ENCODE assay signal across 15 cellular contexts in the genomic region with DNA sequence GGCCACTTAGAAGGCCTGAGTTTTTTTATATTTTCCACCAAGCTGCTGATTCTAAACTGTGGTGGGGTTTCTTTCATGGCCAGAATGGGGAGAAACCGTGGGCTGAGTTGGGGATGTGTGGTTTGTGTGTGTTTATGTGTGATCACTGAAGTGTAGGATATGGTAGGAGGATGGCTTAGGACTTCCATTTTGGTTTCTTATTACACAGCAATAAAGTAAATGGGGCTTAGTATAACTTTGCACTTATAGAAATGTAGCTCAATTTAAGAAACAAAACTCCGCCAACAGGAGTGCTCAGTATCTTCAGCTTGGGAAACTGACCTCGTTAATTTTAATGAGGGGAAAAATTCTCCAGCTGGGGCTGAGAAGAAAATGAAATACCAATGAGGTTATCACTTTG.
DNase-seq lines count a peak whose midpoint lies in the region; ATAC-seq, FAIRE-seq and TF ChIP-seq lines count a peak whose summit lies in the region.
"Had no signal": no experiment of that assay in that cellular context is flagged by ENCODE, and none has a peak within 500 bp of the region (broad histone marks: within the 10 kb centered on the region; RNA-seq: fewer than 3 reads in every experiment).

No MANE protein-coding gene starts in this region.

- H3K9ac ChIP-seq in mesendoderm (ENCODE audit: low read length) = no peak overlapping the region

- H3K27me3 ChIP-seq in mesendoderm (ENCODE audit: insufficient read depth, low read length, poor library complexity) (no peaks in the 10 kb centered on the region), stomach (no peaks in the 10 kb centered on the region)
- no peaks in the 10 kb centered on the region for H3K27me3 ChIP-seq in naive thymus-derived CD4-positive, alpha-beta T cell (ENCODE audit: control insufficient read depth in 2 of 2, insufficient read depth in 2 of 2, low read length in 2 of 2)

- no peak overlapping the region for H4K5ac ChIP-seq in mesendoderm (ENCODE audit: low read length)

- no peaks in the 10 kb centered on the region for H3K36me3 ChIP-seq in HEK293 (ENCODE audit: control insufficient read depth in 2 of 2, insufficient read depth in 1 of 2, low read length in 2 of 2)
- no peaks in the 10 kb centered on the region for H3K36me3 ChIP-seq in mesendoderm (ENCODE audit: control insufficient read depth, insufficient read depth, low read length)
- H3K36me3 ChIP-seq in stomach = no peaks in the 10 kb centered on the region
- no peaks in the 10 kb centered on the region for H3K36me3 ChIP-seq in naive thymus-derived CD4-positive, alpha-beta T cell (ENCODE audit: control insufficient read depth in 2 of 3, insufficient read depth in 3 of 3, low read length in 3 of 3)
- H3K36me3 ChIP-seq: thoracic aorta had no signal

- peaks cover 30% of the 10 kb centered on the region for H3K4me1 ChIP-seq in HEK293 (ENCODE audit: control insufficient read depth, insufficient read depth, low read length)
- H3K4me1 ChIP-seq in mesendoderm (ENCODE audit: control insufficient read depth, low read depth, low read length) = peaks cover 30% of the 10 kb centered on the region
- H3K4me1 ChIP-seq in stomach = peaks cover 69 to 99% (median 89%) of the 10 kb centered on the region in 4 donors
- H3K4me1 ChIP-seq in naive thymus-derived CD4-positive, alpha-beta T cell (ENCODE audit: control insufficient read depth in 2 of 2, insufficient read depth in 2 of 2, low read length in 2 of 2) = no peaks in the 10 kb centered on the region

- H3K79me1 ChIP-seq in mesendoderm (ENCODE audit: low read length) = peaks cover 27% of the 10 kb centered on the region

- peak overlapping the region; percentile 90 to 99 (median 97) for H3K27ac Mint-ChIP-seq in brain
- no peak overlapping the region for H3K27ac Mint-ChIP-seq in naive thymus-derived CD4-positive, alpha-beta T cell
- H3K27ac Mint-ChIP-seq: activated CD8-positive, alpha-beta T cell treated with anti-CD3 and anti-CD28 coated beads for 36 hours; activated T-helper 1 cell treated with anti-CD3 and anti-CD28 coated beads, Interleukin-12 subunit alpha, Interleukin-12 subunit beta, Interleukin-2, Interleukin-4 antibody, amounts not matched to agents 30 ng/mL and 10 ng/mL and 1 ng/mL, durations not matched to agents 14 hours and 24 hours and 36 hours had no signal

- TF ChIP-seq CTCF in HEK293 (tag by site-specific recombination; IDR thresholded peaks at IDR 0.05) = no peak
- no peak for TF ChIP-seq CTCF in brain (conservative IDR thresholded peaks at IDR 0.05)
- no peak for TF ChIP-seq CTCF in stomach (IDR thresholded peaks at IDR 0.05)

- ATAC-seq in naive thymus-derived CD4-positive, alpha-beta T cell = no peak
- ATAC-seq: activated CD8-positive, alpha-beta T cell treated with anti-CD3 and anti-CD28 coated beads for 36 hours had no signal

- TF ChIP-seq EP300 in stomach (IDR thresholded peaks at IDR 0.05) = no peak

- H3K56ac ChIP-seq in mesendoderm (ENCODE audit: low read length) = no peak overlapping the region

- DNase-seq in mesendoderm (no peak), stomach (no peak), AG20443 (ENCODE audit: low spot score) (no peak), GM19239 (ENCODE audit: insufficient read length, low spot score) (no peak), cerebellar cortex (ENCODE audit: low spot score) (no peak)
- no peak for DNase-seq in naive thymus-derived CD4-positive, alpha-beta T cell
- DNase-seq: activated CD8-positive, alpha-beta T cell treated with anti-CD3 and anti-CD28 coated beads for 36 hours; DMS79; NCI-H1694; stimulated activated CD4-positive, alpha-beta T cell treated with anti-CD3 and anti-CD28 coated beads, Interleukin-2, amount 100 ng/mL, for 48 hours; stimulated activated CD8-positive, alpha-beta memory T cell treated with anti-CD3 and anti-CD28 coated beads, Interleukin-4, amount 100 ng/mL, for 48 hours had no signal

- H3K18ac ChIP-seq in mesendoderm (ENCODE audit: low read length) = peak overlapping the region; percentile 40

- no peak overlapping the region for H2BK15ac ChIP-seq in mesendoderm (replicated peaks; ENCODE audit: low read depth)

- WGBS in mesendoderm (ENCODE audit: extremely low coverage, insufficient coverage, low lambda C conversion rate) = no CpG with 5 or more reads among the region's 3 CpGs
- 82 to 96% (median 92%) methylated on average over 3 of the region's 3 CpGs for WGBS in stomach, 5 donors

- intact Hi-C loops in stomach (cut with DNase I; ENCODE audit: low total_unique reads) = no loop called here
- intact Hi-C loops in naive thymus-derived CD4-positive, alpha-beta T cell (cut with micrococcal nuclease) = no loop called here

- no peak overlapping the region for H2BK5ac ChIP-seq in mesendoderm (ENCODE audit: low read length)

- TF ChIP-seq POLR2A in stomach (IDR thresholded peaks at IDR 0.05) = no peak

- H3K23ac ChIP-seq in mesendoderm (ENCODE audit: low read length) = no peak overlapping the region

- peaks cover 97% of the 10 kb centered on the region for H3K4me1 Mint-ChIP-seq in brain
- H3K4me1 Mint-ChIP-seq in naive thymus-derived CD4-positive, alpha-beta T cell = no peaks in the 10 kb centered on the region

- H3K4me3 ChIP-seq in HEK293 (ENCODE audit: low read depth, low read length) (no peak overlapping the region), mesendoderm (ENCODE audit: low read length) (no peak overlapping the region), stomach (no peak overlapping the region)
- H3K4me3 ChIP-seq in naive thymus-derived CD4-positive, alpha-beta T cell (ENCODE audit: low read length) = no peak overlapping the region
- H3K4me3 ChIP-seq: thoracic aorta had no signal

- H4K8ac ChIP-seq in mesendoderm (ENCODE audit: low read depth, low read length) = no peak overlapping the region

- H3K27me3 Mint-ChIP-seq in brain = peaks cover 3% of the 10 kb centered on the region
- H3K27me3 Mint-ChIP-seq in naive thymus-derived CD4-positive, alpha-beta T cell = peaks cover 0 to 4% (median 0%) of the 10 kb centered on the region in 5 donors
- H3K27me3 Mint-ChIP-seq: activated CD8-positive, alpha-beta T cell treated with anti-CD3 and anti-CD28 coated beads for 36 hours had no signal

- H2BK120ac ChIP-seq in mesendoderm (ENCODE audit: low read depth, low read length) = no peak overlapping the region

- H3K9me3 ChIP-seq in HEK293 (ENCODE audit: control insufficient read depth, insufficient read depth, low read depth, low read length) (no peaks in the 10 kb centered on the region), stomach (no peaks in the 10 kb centered on the region)
- no peaks in the 10 kb centered on the region for H3K9me3 ChIP-seq in naive thymus-derived CD4-positive, alpha-beta T cell (ENCODE audit: control insufficient read depth in 2 of 3, low read length in 3 of 3)
- H3K9me3 ChIP-seq: thoracic aorta had no signal

- no peak overlapping the region for H2AK5ac ChIP-seq in mesendoderm (ENCODE audit: low read length)

- POLR2A ChIA-PET in HEK293 (lab: Yijun Ruan, JAX) = no interaction called here
- POLR2A ChIA-PET in naive thymus-derived CD4-positive, alpha-beta T cell (lab: Charles Lee) = no interaction called here

- peaks cover 20% of the 10 kb centered on the region for H3K79me2 ChIP-seq in mesendoderm (ENCODE audit: control insufficient read depth, insufficient read depth, low read length)

- peak overlapping the region; percentile 58 to 86 (median 82) for H3K4me3 Mint-ChIP-seq in brain
- no peak overlapping the region for H3K4me3 Mint-ChIP-seq in naive thymus-derived CD4-positive, alpha-beta T cell
- H3K4me3 Mint-ChIP-seq: activated CD8-positive, alpha-beta T cell treated with anti-CD3 and anti-CD28 coated beads for 36 hours; activated T-helper 1 cell treated with anti-CD3 and anti-CD28 coated beads, Interleukin-12 subunit alpha, Interleukin-12 subunit beta, Interleukin-2, Interleukin-4 antibody, amounts not matched to agents 30 ng/mL and 10 ng/mL and 1 ng/mL, durations not matched to agents 14 hours and 24 hours and 36 hours had no signal

- CTCF ChIA-PET in HEK293 (lab: Yijun Ruan, JAX) = interaction anchor here (0.6 to 0.9 kb wide), 3 partner anchors 38 to 137 kb away, joined by 3 to 4 read pairs (median 4); no protein-coding TSS in a partner anchor
- CTCF ChIA-PET in naive thymus-derived CD4-positive, alpha-beta T cell (lab: Charles Lee) = no interaction called here

- FAIRE-seq in GM19239 (lab: Jason Lieb, UNC) = no peak

- H3K4me2 ChIP-seq in mesendoderm (ENCODE audit: low read length) = no peak overlapping the region

- H3K36me3 Mint-ChIP-seq in brain = peaks cover 20% of the 10 kb centered on the region
- H3K36me3 Mint-ChIP-seq in naive thymus-derived CD4-positive, alpha-beta T cell = no peaks in the 10 kb centered on the region

- H3K27ac ChIP-seq in HEK293 (ENCODE audit: extremely low read depth, low read depth, low read length) (0 out of 2 replicates have a peak overlapping the region, but pooled peaks have one; percentile 13), mesendoderm (ENCODE audit: low read depth, low read length) (no peak overlapping the region), stomach (peak overlapping the region in 4 of 5 donors; percentile 63 to 81 (median 78))
- H3K27ac ChIP-seq in naive thymus-derived CD4-positive, alpha-beta T cell (ENCODE audit: low read depth, low read length) = no peak overlapping the region

- H3K9me3 Mint-ChIP-seq in brain = peaks cover 0 to 2% (median 0%) of the 10 kb centered on the region in 5 experiments
- peaks cover 0 to 6% (median 0%) of the 10 kb centered on the region in 11 donors for H3K9me3 Mint-ChIP-seq in naive thymus-derived CD4-positive, alpha-beta T cell
- H3K9me3 Mint-ChIP-seq: activated CD8-positive, alpha-beta T cell treated with anti-CD3 and anti-CD28 coated beads for 36 hours; activated T-helper 1 cell treated with anti-CD3 and anti-CD28 coated beads, Interleukin-12 subunit alpha, Interleukin-12 subunit beta, Interleukin-2, Interleukin-4 antibody, amounts not matched to agents 30 ng/mL and 10 ng/mL and 1 ng/mL, durations not matched to agents 14 hours and 24 hours and 36 hours had no signal

- H3K4ac ChIP-seq in mesendoderm (ENCODE audit: low read depth, low read length) = no peak overlapping the region

TF ChIP-seq in HEK293, 187 proteins besides CTCF, POLR2A, EP300 and RAD21 (continues in another document):
- no peak for TF ChIP-seq ZNF169 (tag by site-specific recombination; IDR thresholded peaks at IDR 0.05)
- TF ChIP-seq ZXDB (tag by site-specific recombination; IDR thresholded peaks at IDR 0.05) = no peak
- no peak for TF ChIP-seq ZNF341 (tag by site-specific recombination; IDR thresholded peaks at IDR 0.05; ENCODE audit: low read depth)

Comparison
In these comparisons a context has a peak if more than half of its experiments do, and no peak if none do; other contexts are left out.
1. H3K27ac ChIP-seq: peak in HEK293 (single experiment) and stomach (4 of 5); none in mesendoderm (single experiment) and naive thymus-derived CD4-positive, alpha-beta T cell (single experiment).
2. H3K27ac Mint-ChIP-seq: peak in brain (5 of 5); none in naive thymus-derived CD4-positive, alpha-beta T cell (0 of 9).
3. H3K4me3 Mint-ChIP-seq: peak in brain (5 of 5); none in naive thymus-derived CD4-positive, alpha-beta T cell (0 of 10).